8 cellular contexts compared by ENCODE assay signal in the genomic region with DNA sequence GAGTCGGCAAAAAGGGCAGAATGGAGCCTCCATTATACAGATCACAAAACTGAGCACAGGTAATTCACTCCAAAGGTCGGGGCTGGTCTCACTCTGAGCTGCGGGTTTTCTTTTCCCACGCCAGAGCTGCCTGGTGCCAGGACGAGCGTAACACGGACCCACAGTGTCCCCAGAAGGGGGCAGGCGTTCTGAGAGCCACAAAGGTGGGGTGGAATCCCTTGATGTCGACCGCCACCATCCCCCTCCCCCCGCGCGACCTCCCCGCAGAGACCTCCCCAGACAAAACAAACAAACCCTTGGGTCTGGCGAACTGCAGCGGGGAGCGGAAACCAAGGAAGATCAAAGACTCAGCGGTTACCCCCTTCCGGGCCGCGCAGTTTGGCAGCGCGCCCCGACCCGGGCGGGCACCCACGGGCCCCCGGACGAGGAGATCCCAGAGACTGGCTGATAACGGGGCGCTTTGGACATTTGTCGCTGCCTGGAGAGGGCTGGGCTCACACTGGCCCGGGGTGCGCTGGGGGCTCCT. TPM values are rescaled to one million over a fixed set of nuclear protein-coding genes. Genes with fewer than 3 reads are reported as not detected.
DNase-seq lines count a peak whose midpoint lies in the region; ATAC-seq and TF ChIP-seq lines count a peak whose summit lies in the region.

No MANE protein-coding gene starts in this region.

- peak; percentile 32 for ATAC-seq in HG02884 (IDR thresholded peaks at IDR 0.05; ENCODE audit: unreplicated experiment)
- 0 out of 2 replicates have a peak, but pooled peaks have one; percentile 44 for ATAC-seq in Panc1
- ATAC-seq in activated T-helper 17 cell treated with anti-CD3 and anti-CD28 coated beads, Interleukin-2, amount 50 U/mL, for 72 hours (replicated peaks) = peak; percentile 71

- POLR2A ChIA-PET in Panc1 (lab: Charles Lee) = no interaction called here

- TF ChIP-seq POLR2A in uterus (IDR thresholded peaks at IDR 0.05) = no peak

- TF ChIP-seq CTCF in Panc1 (IDR thresholded peaks at IDR 0.05) (no peak; the same call in 1 of the 2 replicates), uterus (IDR thresholded peaks at IDR 0.05) (peak; percentile 4 to 37 (median 24))

- no peaks in the 10 kb centered on the region for H3K36me3 Mint-ChIP-seq in activated T-helper 17 cell treated with anti-CD3 and anti-CD28 coated beads, Interleukin-2, amount 50 U/mL, for 72 hours (ENCODE audit: low read depth)

- H3K9me3 Mint-ChIP-seq in activated T-helper 17 cell treated with anti-CD3 and anti-CD28 coated beads, Interleukin-2, amount 50 U/mL, for 72 hours = peaks cover 8% of the 10 kb centered on the region

- peak overlapping the region; percentile 61 for H3K27ac Mint-ChIP-seq in activated T-helper 17 cell treated with anti-CD3 and anti-CD28 coated beads, Interleukin-2, amount 50 U/mL, for 72 hours

- BruUV-seq in Panc1 (replicated peaks; lab: Mats Ljungman, UMichigan) = no TSS peak

- in situ Hi-C loops in Panc1 (cut with HindIII; ENCODE audit: low pct_unique_long_range_greater_than_20kb, low sequenced_read_pairs) = no loop called here

- peak overlapping the region; percentile 85 for H3K4me3 Mint-ChIP-seq in activated T-helper 17 cell treated with anti-CD3 and anti-CD28 coated beads, Interleukin-2, amount 50 U/mL, for 72 hours

- H3K9ac ChIP-seq in rectal smooth muscle tissue (ENCODE audit: low read length) = no peak overlapping the region

- H3K27ac ChIP-seq in Panc1 (ENCODE audit: low read length) (no peak overlapping the region), rectal smooth muscle tissue (ENCODE audit: low read depth, low read length) (no peak overlapping the region), uterus (no peak overlapping the region)

- H3K9me3 ChIP-seq in Panc1 (ENCODE audit: control insufficient read depth, insufficient read depth, low read depth, low read length) (no peaks in the 10 kb centered on the region), uterus (no peaks in the 10 kb centered on the region)

- H3K4me1 ChIP-seq in Panc1 (ENCODE audit: control insufficient read depth, insufficient read depth, low read length) (no peaks in the 10 kb centered on the region), rectal smooth muscle tissue (ENCODE audit: control insufficient read depth, insufficient read depth, low read length) (no peaks in the 10 kb centered on the region), uterus (no peaks in the 10 kb centered on the region)

- CTCF ChIA-PET in Panc1 (lab: Charles Lee) = interaction anchor here (0.5 kb wide), 1 partner anchor 638 kb away, joined by 5 read pairs; no protein-coding TSS in a partner anchor

- H3K36me3 ChIP-seq in Panc1 (ENCODE audit: control insufficient read depth, insufficient read depth, low read length) = no peaks in the 10 kb centered on the region
- no peaks in the 10 kb centered on the region for H3K36me3 ChIP-seq in rectal smooth muscle tissue (ENCODE audit: control insufficient read depth, insufficient read depth, low read length)
- no peaks in the 10 kb centered on the region for H3K36me3 ChIP-seq in uterus

- intact Hi-C loops in Panc1 (cut with micrococcal nuclease; ENCODE audit: unreplicated experiment) = no loop called here
- intact Hi-C loops in uterus (cut with DNase I; ENCODE audit: low total_unique reads) = no loop called here

- peaks cover 7% of the 10 kb centered on the region for H3K4me1 Mint-ChIP-seq in activated T-helper 17 cell treated with anti-CD3 and anti-CD28 coated beads, Interleukin-2, amount 50 U/mL, for 72 hours

- H3K4me3 ChIP-seq in Panc1 (ENCODE audit: low read depth in 2 of 2, low read length in 2 of 2) (peak overlapping the region; percentile 33 to 55), rectal smooth muscle tissue (ENCODE audit: low read length) (peak overlapping the region; percentile 78), uterus (peak overlapping the region; percentile 32 to 80)

- DNase-seq in EL (peak; percentile 6), Panc1 (ENCODE audit: low read depth, low spot score) (no peak), globus pallidus (ENCODE audit: low spot score) (peak; percentile 44), uterus (peak; percentile 45 to 55), NCI-H187 treated with DMSO at 0.1 percent for 48 hours (lab: John Stamatoyannopoulos, UW) (no peak)

- H3K27me3 ChIP-seq in Panc1 (ENCODE audit: control insufficient read depth, insufficient read depth, low read length) (peaks cover 12% of the 10 kb centered on the region), rectal smooth muscle tissue (ENCODE audit: control insufficient read depth, insufficient read depth, low read length) (no peaks in the 10 kb centered on the region), uterus (no peaks in the 10 kb centered on the region)

- H3K27me3 Mint-ChIP-seq in activated T-helper 17 cell treated with anti-CD3 and anti-CD28 coated beads, Interleukin-2, amount 50 U/mL, for 72 hours = no peaks in the 10 kb centered on the region

RNA-seq across cellular contexts. Expression of a gene that starts 0.8 kb away (rescaled TPM):
- total RNA-seq in Panc1 (2021; ENCODE audit: unreplicated experiment) (0.18 TPM), uterus (10 to 100 TPM in 2 of 4 donors, 1 to 10 TPM in 2; 3.5 to 48.1 (median 8.9) TPM)
- 0.02 TPM for polyA plus RNA-seq in Panc1 (2012; ENCODE audit: insufficient read length)
- 1 to 10 TPM in 1 of 2 donors, under 1 TPM in 1; 0.66 to 1.3 TPM for total RNA-seq in activated T-helper 17 cell treated with anti-CD3 and anti-CD28 coated beads, Interleukin-2, amount 50 U/mL, for 72 hours

Comparison
In these comparisons a context has a peak if more than half of its experiments do, and no peak if none do; other contexts are left out.
1. DNase-seq: peak in EL (single experiment), globus pallidus (single experiment) and uterus (2 of 2); none in Panc1 (single experiment) and NCI-H187 treated with DMSO at 0.1 percent for 48 hours (single experiment).
2. Peak in every context shown above with its lines, with median percentiles within 50 percentile points of each other: ATAC-seq and H3K4me3 ChIP-seq.